Comparison of ENCODE assay signal across 10 cellular contexts in the genomic region with DNA sequence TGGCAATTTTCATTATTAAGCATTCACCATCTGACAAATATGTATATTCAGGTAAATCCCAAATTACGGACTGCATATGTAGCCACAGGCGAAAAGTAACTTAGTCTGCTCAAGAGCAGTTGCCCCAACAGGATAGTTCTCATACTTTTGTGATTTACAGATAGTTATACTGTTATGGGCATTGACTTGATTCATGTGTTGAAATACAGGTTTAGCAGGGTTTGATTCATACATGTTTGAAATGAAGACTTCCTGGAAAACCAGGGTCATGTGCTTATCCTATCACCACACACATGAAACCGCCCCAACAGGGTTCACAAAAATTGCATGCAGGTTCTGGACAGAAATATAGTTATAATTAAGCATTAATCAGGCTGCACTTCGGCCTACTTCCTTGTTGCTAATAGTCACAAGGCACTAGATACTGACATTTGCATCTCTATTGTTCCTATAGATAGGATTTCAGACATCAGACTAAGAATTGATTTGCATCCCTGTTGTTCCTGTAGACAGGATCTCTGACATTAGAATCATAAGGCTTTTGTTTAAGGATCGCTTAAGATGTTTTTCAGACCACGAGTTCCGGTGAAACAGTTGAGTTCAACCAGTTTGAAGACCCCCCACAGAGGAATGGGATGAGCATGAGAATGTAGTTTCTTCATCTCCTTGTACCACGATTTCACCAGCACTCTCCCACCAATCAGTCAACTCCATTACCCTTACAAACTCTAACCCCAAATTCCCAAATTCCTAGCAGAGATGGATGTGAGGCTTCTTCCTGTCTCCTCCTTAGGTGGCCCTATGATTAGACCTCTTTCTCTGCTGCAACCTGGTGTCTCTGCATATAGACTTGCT. TPM values are rescaled to one million over a fixed set of nuclear protein-coding genes. Genes with fewer than 3 reads are reported as not detected.
DNase-seq lines count a peak whose midpoint lies in the region; ATAC-seq and TF ChIP-seq lines count a peak whose summit lies in the region.
"Had no signal": no experiment of that assay in that cellular context is flagged by ENCODE, and none has a peak within 500 bp of the region (broad histone marks: within the 10 kb centered on the region; RNA-seq: fewer than 3 reads in every experiment).

No MANE protein-coding gene starts in this region.

- H3K4me1 Mint-ChIP-seq in CD8-positive, alpha-beta memory T cell, result peaks cover 20 to 36% (median 28%) of the 10 kb centered on the region in 3 donors
- H3K4me1 Mint-ChIP-seq in activated naive CD8-positive, alpha-beta T cell (ENCODE audit: low read depth), result peaks cover 28% of the 10 kb centered on the region
- H3K4me1 Mint-ChIP-seq in mesothelial cell of epicardium, result peaks cover 42% of the 10 kb centered on the region

- H2AK5ac ChIP-seq in neuronal stem cell (ENCODE audit: low read depth, low read length), result no peak overlapping the region

- DNase-seq in CD8-positive, alpha-beta memory T cell, result no peak
- peak; percentile 84 for DNase-seq in HPDE6-E6E7 (ENCODE audit: extremely low spot score)
- DNase-seq in mesothelial cell of epicardium (ENCODE audit: low spot score in 2 of 2, unreplicated experiment in 2 of 2), result no peak
- DNase-seq in neuronal stem cell (ENCODE audit: low spot score), result no peak
- DNase-seq in tibial nerve (ENCODE audit: low spot score in 2 of 2), result no peak
- DNase-seq: GOT3, SW 1271 had no signal

- whole genome bisulfite sequencing in neuronal stem cell (ENCODE audit: extremely low coverage in 2 of 2, insufficient read length in 2 of 2, insufficient replicate concordance in 1 of 2), 2 donors, result no CpG with 5 or more reads among the region's 8 CpGs
- WGBS in tibial nerve, 2 donors, result 77 to 79% methylated on average over 8 of the region's 8 CpGs

- H3K4me3 ChIP-seq in CD8-positive, alpha-beta memory T cell (ENCODE audit: low read length), result no peak overlapping the region
- H3K4me3 ChIP-seq in neuronal stem cell (ENCODE audit: low read length in 2 of 2) (no peak overlapping the region), tibial nerve (no peak overlapping the region)

- TF ChIP-seq POLR2A in tibial nerve (IDR thresholded peaks at IDR 0.05), result no peak

- no peak overlapping the region for H3K4me2 ChIP-seq in neuronal stem cell (ENCODE audit: insufficient read depth, low read length, poor library complexity, severe bottlenecking)

- H3K4me3 Mint-ChIP-seq in CD8-positive, alpha-beta memory T cell, result peak overlapping the region; percentile 15 to 84 (median 59)
- peak overlapping the region; percentile 78 for H3K4me3 Mint-ChIP-seq in activated naive CD8-positive, alpha-beta T cell
- peak overlapping the region; percentile 90 for H3K4me3 Mint-ChIP-seq in mesothelial cell of epicardium

- H2BK120ac ChIP-seq in neuronal stem cell (ENCODE audit: low read depth, low read length), result no peak overlapping the region

- H2BK5ac ChIP-seq in neuronal stem cell (ENCODE audit: low read length), result no peak overlapping the region

- POLR2A ChIA-PET in CD8-positive, alpha-beta memory T cell (lab: Charles Lee), result interaction anchor here (0.6 kb wide), 1 partner anchor 18 kb away, joined by 4 read pairs; no protein-coding TSS in a partner anchor

- no peaks in the 10 kb centered on the region for H3K36me3 ChIP-seq in CD8-positive, alpha-beta memory T cell (ENCODE audit: insufficient read depth, low read length)
- H3K36me3 ChIP-seq in neuronal stem cell (replicated peaks in 1 of 2; ENCODE audit: control insufficient read depth in 2 of 2, insufficient read depth in 2 of 2, low read length in 2 of 2) (peaks cover 0 to 6% of the 10 kb centered on the region in 2 donors), tibial nerve (no peaks in the 10 kb centered on the region)

- H3K36me3 Mint-ChIP-seq in CD8-positive, alpha-beta memory T cell, result peaks cover 0 to 6% (median 0%) of the 10 kb centered on the region in 3 donors
- no peaks in the 10 kb centered on the region for H3K36me3 Mint-ChIP-seq in activated naive CD8-positive, alpha-beta T cell
- H3K36me3 Mint-ChIP-seq in mesothelial cell of epicardium, result no peaks in the 10 kb centered on the region

- no peak for TF ChIP-seq EP300 in tibial nerve (IDR thresholded peaks at IDR 0.05)

- no peak overlapping the region for H3K4ac ChIP-seq in neuronal stem cell (ENCODE audit: low read length)

- H2BK15ac ChIP-seq in neuronal stem cell (ENCODE audit: low read length), result no peak overlapping the region

- no peaks in the 10 kb centered on the region for H3K9me3 ChIP-seq in CD8-positive, alpha-beta memory T cell (ENCODE audit: low read length)
- H3K9me3 ChIP-seq in neuronal stem cell (replicated peaks in 1 of 2; ENCODE audit: control insufficient read depth in 2 of 2, insufficient read depth in 1 of 2, low read depth in 1 of 2, low read length in 2 of 2) (no peaks in the 10 kb centered on the region), tibial nerve (no peaks in the 10 kb centered on the region)

- no peak overlapping the region for H4K8ac ChIP-seq in neuronal stem cell (ENCODE audit: low read depth, low read length)

- no peak overlapping the region for H3K27ac ChIP-seq in CD8-positive, alpha-beta memory T cell (ENCODE audit: low read depth, low read length)
- H3K27ac ChIP-seq in neuronal stem cell (replicated peaks; ENCODE audit: low read length) (no peak overlapping the region), tibial nerve (no peak overlapping the region)

- no peak overlapping the region for H2AFZ ChIP-seq in neuronal stem cell (ENCODE audit: low read length)

- H2BK12ac ChIP-seq in neuronal stem cell (ENCODE audit: low read length), result no peak overlapping the region

- no peak for ATAC-seq in GM19463 (IDR thresholded peaks at IDR 0.05; ENCODE audit: unreplicated experiment)
- no peak for ATAC-seq in GM21390 (IDR thresholded peaks at IDR 0.05; ENCODE audit: unreplicated experiment)

- H3K14ac ChIP-seq in neuronal stem cell (ENCODE audit: low read length), result no peak overlapping the region

- H3K27me3 Mint-ChIP-seq in CD8-positive, alpha-beta memory T cell, result no peaks in the 10 kb centered on the region
- H3K27me3 Mint-ChIP-seq in activated naive CD8-positive, alpha-beta T cell, result no peaks in the 10 kb centered on the region
- no peaks in the 10 kb centered on the region for H3K27me3 Mint-ChIP-seq in mesothelial cell of epicardium (ENCODE audit: low read depth)

- H3K9ac ChIP-seq in neuronal stem cell (ENCODE audit: low read depth, low read length, poor library complexity), result no peak overlapping the region

- no peak overlapping the region for H3K23ac ChIP-seq in neuronal stem cell (ENCODE audit: low read depth, low read length, poor library complexity)

- peak overlapping the region in 7 of 8 donors; percentile 15 to 95 (median 48) for H3K27ac Mint-ChIP-seq in CD8-positive, alpha-beta memory T cell
- H3K27ac Mint-ChIP-seq in activated naive CD8-positive, alpha-beta T cell, result peak overlapping the region; percentile 72
- H3K27ac Mint-ChIP-seq in mesothelial cell of epicardium, result peak overlapping the region; percentile 95

- H3K79me1 ChIP-seq in neuronal stem cell (ENCODE audit: low read depth, low read length), result peaks cover 13% of the 10 kb centered on the region

- H3K9me3 Mint-ChIP-seq in CD8-positive, alpha-beta memory T cell, result no peaks in the 10 kb centered on the region
- no peaks in the 10 kb centered on the region for H3K9me3 Mint-ChIP-seq in activated naive CD8-positive, alpha-beta T cell (ENCODE audit: low read depth)
- H3K9me3 Mint-ChIP-seq in mesothelial cell of epicardium, result no peaks in the 10 kb centered on the region

- H3K27me3 ChIP-seq in CD8-positive, alpha-beta memory T cell (ENCODE audit: insufficient read depth, low read length, poor library complexity, severe bottlenecking), result no peaks in the 10 kb centered on the region
- H3K27me3 ChIP-seq in neuronal stem cell (ENCODE audit: control insufficient read depth in 3 of 3, insufficient read depth in 3 of 3, low read depth in 1 of 3, low read length in 3 of 3) (no peaks in the 10 kb centered on the region), tibial nerve (no peaks in the 10 kb centered on the region)

- H4K91ac ChIP-seq in neuronal stem cell (ENCODE audit: low read depth, low read length, poor library complexity), result no peak overlapping the region

- H3K4me1 ChIP-seq in CD8-positive, alpha-beta memory T cell (ENCODE audit: insufficient read depth, low read length), result peaks cover 16% of the 10 kb centered on the region
- H3K4me1 ChIP-seq in neuronal stem cell (ENCODE audit: control insufficient read depth in 2 of 2, insufficient read depth in 1 of 2, low read depth in 1 of 2, low read length in 2 of 2), result peaks cover 0 to 3% of the 10 kb centered on the region in 2 donors
- peaks cover 0 to 29% (median 7%) of the 10 kb centered on the region in 4 donors for H3K4me1 ChIP-seq in tibial nerve

- TF ChIP-seq CTCF in mesothelial cell of epicardium (IDR thresholded peaks at IDR 0.05; ENCODE audit: unreplicated experiment) (no peak), tibial nerve (IDR thresholded peaks at IDR 0.05) (no peak)

- H3K18ac ChIP-seq in neuronal stem cell (ENCODE audit: low read length), result no peak overlapping the region

- CTCF ChIA-PET in CD8-positive, alpha-beta memory T cell (lab: Charles Lee), result interaction anchor here (2.5 to 4.8 kb wide), 3 partner anchors 13 to 50 kb away, joined by 12 to 61 read pairs (median 18); partner anchors contain the start of genes ZNF282 and ZNF425

RNA-seq across cellular contexts. Expression of gene ZNF398, which starts 2.0 kb away (rescaled TPM):
- 10 to 100 TPM; 15.7 to 16.4 TPM for total RNA-seq in CD8-positive, alpha-beta memory T cell
- polyA plus RNA-seq in CD8-positive, alpha-beta memory T cell, result 13.0 TPM
- total RNA-seq in mesothelial cell of epicardium, result 20.0 to 21.9 TPM (median 20.6 TPM) in 3 replicates
- polyA plus RNA-seq in neuronal stem cell (2013, experiment 1 of 2), result 6.5 TPM
- 6.4 TPM for polyA plus RNA-seq in neuronal stem cell (2013, experiment 2 of 2)
- 10 to 100 TPM; 20.1 to 29.1 (median 26.2) TPM for total RNA-seq in tibial nerve

RNA-seq across cellular contexts. Expression of gene ZNF425, which starts 19.1 kb away (rescaled TPM):
- total RNA-seq in CD8-positive, alpha-beta memory T cell, result 1 to 10 TPM; 1.4 to 1.8 TPM
- 1.7 TPM for polyA plus RNA-seq in CD8-positive, alpha-beta memory T cell
- total RNA-seq in mesothelial cell of epicardium (7.0 to 7.3 TPM (median 7.2 TPM) in 3 replicates), tibial nerve (10 to 100 TPM in 1 of 4 donors, 1 to 10 TPM in 3; 1.9 to 10.9 (median 4.6) TPM)
- polyA plus RNA-seq in neuronal stem cell (2013, experiment 1 of 2), result 3.2 TPM
- 2.7 TPM for polyA plus RNA-seq in neuronal stem cell (2013, experiment 2 of 2)

RNA-seq across cellular contexts. Expression of gene ZNF282, which starts 50.1 kb away (rescaled TPM):
- 10 to 100 TPM; 35.8 to 36.6 TPM for total RNA-seq in CD8-positive, alpha-beta memory T cell
- 1.5 TPM for polyA plus RNA-seq in CD8-positive, alpha-beta memory T cell
- total RNA-seq in mesothelial cell of epicardium (40.4 to 47.0 TPM (median 42.6 TPM) in 3 replicates), tibial nerve (10 to 100 TPM; 19.7 to 31.5 (median 25.1) TPM)
- 13.7 TPM for polyA plus RNA-seq in neuronal stem cell (2013, experiment 1 of 2)
- polyA plus RNA-seq in neuronal stem cell (2013, experiment 2 of 2), result 13.0 TPM

RNA-seq across cellular contexts. Expression of gene ZNF786, which starts 54.7 kb away (rescaled TPM):
- 1 to 10 TPM; 8.5 to 9.2 TPM for total RNA-seq in CD8-positive, alpha-beta memory T cell
- 17.3 TPM for polyA plus RNA-seq in CD8-positive, alpha-beta memory T cell
- total RNA-seq in mesothelial cell of epicardium (10.9 to 12.1 TPM (median 11.0 TPM) in 3 replicates), tibial nerve (1 to 10 TPM; 6.9 to 9.0 (median 8.5) TPM)
- polyA plus RNA-seq in neuronal stem cell (2013, experiment 1 of 2), result 6.2 TPM
- polyA plus RNA-seq in neuronal stem cell (2013, experiment 2 of 2), result 6.4 TPM
